Comparison of ENCODE assay signal across 1 cellular context in the genomic region with DNA sequence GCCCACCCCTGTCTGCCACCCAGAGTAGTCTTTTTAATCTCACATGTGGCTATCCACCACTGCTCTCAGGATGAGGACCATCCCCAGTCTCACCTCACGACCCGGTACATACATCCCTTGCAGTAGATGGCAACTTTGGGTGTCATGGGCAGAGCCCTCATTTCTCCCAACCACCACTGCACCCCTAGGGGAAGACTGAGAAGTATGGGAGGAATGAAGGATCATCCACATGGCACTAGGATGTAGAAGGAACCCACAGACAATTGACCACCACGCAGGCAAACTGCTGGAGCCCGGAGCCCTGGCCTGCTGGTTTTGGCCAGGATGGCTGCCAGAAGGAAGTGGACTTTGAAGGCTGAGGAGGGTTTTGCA.
A peak's percentile ranks its signal among the peaks of the same experiment; 100 is the strongest.
TF ChIP-seq lines count a peak whose summit lies in the region.

No MANE protein-coding gene starts in this region.

TF ChIP-seq in K562, 482 proteins besides CTCF, POLR2A, EP300 and RAD21:
- TF ChIP-seq ZBTB11 (CRISPR knock-in tag; IDR thresholded peaks at IDR 0.05) (no peak), RBBP5 (IDR thresholded peaks at IDR 0.05; ENCODE audit: borderline replicate concordance, insufficient read depth, low read length, poor library complexity, severe bottlenecking) (peak; percentile 45), SREBF2 (CRISPR knock-in tag; IDR thresholded peaks at IDR 0.05) (no peak), HMG20B (CRISPR knock-in tag; IDR thresholded peaks at IDR 0.05) (no peak), MLX (CRISPR knock-in tag; conservative IDR thresholded peaks at IDR 0.05) (0 out of 4 replicates have a peak, but pooled peaks of 1 of the 2 experiments have one; percentile 13), RBM17 (IDR thresholded peaks at IDR 0.05; ENCODE audit: borderline replicate concordance, low read depth, low read length) (no peak), CUX1 (CRISPR knock-in tag; IDR thresholded peaks at IDR 0.05) (no peak), CBX1 (IDR thresholded peaks at IDR 0.05; ENCODE audit: low read depth) (no peak), RFX5 (IDR thresholded peaks at IDR 0.05; ENCODE audit: low read depth, low read length) (no peak), NBN (IDR thresholded peaks at IDR 0.05; ENCODE audit: low read depth) (no peak), HNRNPLL (IDR thresholded peaks at IDR 0.05; ENCODE audit: low read depth, low read length, poor library complexity, severe bottlenecking) (no peak), ZNF764 (CRISPR knock-in tag; IDR thresholded peaks at IDR 0.05; ENCODE audit: low read depth) (peak; percentile 27; the same call in 1 of the 2 replicates)
- TF ChIP-seq, protein P1, sequence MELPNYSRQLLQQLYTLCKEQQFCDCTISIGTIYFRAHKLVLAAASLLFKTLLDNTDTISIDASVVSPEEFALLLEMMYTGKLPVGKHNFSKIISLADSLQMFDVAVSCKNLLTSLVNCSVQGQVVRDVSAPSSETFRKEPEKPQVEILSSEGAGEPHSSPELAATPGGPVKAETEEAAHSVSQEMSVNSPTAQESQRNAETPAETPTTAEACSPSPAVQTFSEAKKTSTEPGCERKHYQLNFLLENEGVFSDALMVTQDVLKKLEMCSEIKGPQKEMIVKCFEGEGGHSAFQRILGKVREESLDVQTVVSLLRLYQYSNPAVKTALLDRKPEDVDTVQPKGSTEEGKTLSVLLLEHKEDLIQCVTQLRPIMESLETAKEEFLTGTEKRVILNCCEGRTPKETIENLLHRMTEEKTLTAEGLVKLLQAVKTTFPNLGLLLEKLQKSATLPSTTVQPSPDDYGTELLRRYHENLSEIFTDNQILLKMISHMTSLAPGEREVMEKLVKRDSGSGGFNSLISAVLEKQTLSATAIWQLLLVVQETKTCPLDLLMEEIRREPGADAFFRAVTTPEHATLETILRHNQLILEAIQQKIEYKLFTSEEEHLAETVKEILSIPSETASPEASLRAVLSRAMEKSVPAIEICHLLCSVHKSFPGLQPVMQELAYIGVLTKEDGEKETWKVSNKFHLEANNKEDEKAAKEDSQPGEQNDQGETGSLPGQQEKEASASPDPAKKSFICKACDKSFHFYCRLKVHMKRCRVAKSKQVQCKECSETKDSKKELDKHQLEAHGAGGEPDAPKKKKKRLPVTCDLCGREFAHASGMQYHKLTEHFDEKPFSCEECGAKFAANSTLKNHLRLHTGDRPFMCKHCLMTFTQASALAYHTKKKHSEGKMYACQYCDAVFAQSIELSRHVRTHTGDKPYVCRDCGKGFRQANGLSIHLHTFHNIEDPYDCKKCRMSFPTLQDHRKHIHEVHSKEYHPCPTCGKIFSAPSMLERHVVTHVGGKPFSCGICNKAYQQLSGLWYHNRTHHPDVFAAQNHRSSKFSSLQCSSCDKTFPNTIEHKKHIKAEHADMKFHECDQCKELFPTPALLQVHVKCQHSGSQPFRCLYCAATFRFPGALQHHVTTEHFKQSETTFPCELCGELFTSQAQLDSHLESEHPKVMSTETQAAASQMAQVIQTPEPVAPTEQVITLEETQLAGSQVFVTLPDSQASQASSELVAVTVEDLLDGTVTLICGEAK (IDR thresholded peaks at IDR 0.05): no peak
- TF ChIP-seq, protein P1 (CRISPR knock-in tag; IDR thresholded peaks at IDR 0.05): peak; percentile 45; the same call in 1 of the 2 replicates
